4 cellular contexts compared by ENCODE assay signal in the genomic region with DNA sequence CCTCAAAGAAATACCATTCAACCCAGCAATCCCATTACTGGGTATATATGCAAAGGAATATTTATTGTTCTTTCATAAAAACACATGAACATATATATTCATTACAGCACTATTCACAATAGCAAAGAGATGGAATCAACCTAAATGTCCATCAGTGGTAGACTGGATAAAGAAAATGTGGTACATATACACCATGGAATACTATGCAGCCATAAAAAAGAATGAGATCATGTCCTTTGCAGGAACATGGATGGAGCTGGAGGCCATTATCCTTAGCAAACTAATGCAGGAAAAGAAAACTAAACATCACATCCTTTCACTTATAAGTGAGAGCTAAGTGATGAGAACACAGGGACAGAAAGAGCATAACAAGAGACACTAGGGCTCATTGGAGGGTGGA.
TF ChIP-seq lines count a peak whose summit lies in the region.

No MANE protein-coding gene starts in this region.

TF ChIP-seq in HEK293, 187 proteins besides CTCF, POLR2A, EP300 and RAD21:
- TF ChIP-seq ZNF146 (tag by site-specific recombination; IDR thresholded peaks at IDR 0.05), result peak; percentile 75; the same call in 1 of the 2 replicates

TF ChIP-seq in SK-N-SH treated with all-trans-retinoic acid at 6 μM for 48 hours, 23 proteins besides CTCF, POLR2A, EP300 and RAD21:
- peak; percentile 66 for TF ChIP-seq ZNF8 (CRISPR knock-in tag; IDR thresholded peaks at IDR 0.05)
TF ChIP-seq in SK-N-SH treated with all-trans-retinoic acid at 6 μM for 48 hours: peak in this region for 1; not testable (repeated sequence) for 22.

TF ChIP-seq in K562, 482 proteins besides CTCF, POLR2A, EP300 and RAD21:
- peak; percentile 19 for TF ChIP-seq ZNF146 (CRISPR knock-in tag; IDR thresholded peaks at IDR 0.05; ENCODE audit: unreplicated experiment)
TF ChIP-seq in K562: peak in this region for 1; not testable (repeated sequence) for 481.

TF ChIP-seq in H1, 55 proteins besides CTCF, POLR2A, EP300 and RAD21:
- TF ChIP-seq KDM1A (IDR thresholded peaks at IDR 0.05; ENCODE audit: borderline replicate concordance, low read length), result 0 out of 2 replicates have a peak, but pooled peaks have one; percentile 34
